ENCODE assay signal across 1 cellular context in genomic region chr5:141524604-141525597, GRCh38.
TF ChIP-seq lines count a peak whose summit lies in the region.

No MANE protein-coding gene starts in this region.

TF ChIP-seq in HepG2, 621 proteins besides CTCF, POLR2A, EP300 and RAD21 (continued from another document and continues in another):
- peak; percentile 30; the same call in 1 of the 2 replicates for TF ChIP-seq ZNF414 (CRISPR knock-in tag; IDR thresholded peaks at IDR 0.05)
- no peak for TF ChIP-seq DBP (CRISPR knock-in tag; IDR thresholded peaks at IDR 0.05; ENCODE audit: not compliant biosample characterization)
- TF ChIP-seq RNF219 (CRISPR knock-in tag; IDR thresholded peaks at IDR 0.05), result no peak
- TF ChIP-seq ZNF878 (CRISPR knock-in tag; IDR thresholded peaks at IDR 0.05), result no peak
- TF ChIP-seq ZBTB39 (CRISPR knock-in tag; IDR thresholded peaks at IDR 0.05), result no peak
- peak; percentile 41 for TF ChIP-seq SOX5 (CRISPR knock-in tag; IDR thresholded peaks at IDR 0.05; ENCODE audit: borderline replicate concordance)
- no peak for TF ChIP-seq ZNF335 (CRISPR knock-in tag; IDR thresholded peaks at IDR 0.05)
- TF ChIP-seq ZNF350 (CRISPR knock-in tag; IDR thresholded peaks at IDR 0.05; ENCODE audit: borderline replicate concordance, low read depth), result peak; percentile 77
- no peak for TF ChIP-seq MAFK (conservative IDR thresholded peaks at IDR 0.05 in 1 of 2, IDR thresholded peaks at IDR 0.05 in 1 of 2; ENCODE audit: low read length in 2 of 2)
- TF ChIP-seq ZBTB21 (CRISPR knock-in tag; IDR thresholded peaks at IDR 0.05), result no peak
- no peak for TF ChIP-seq ISX (CRISPR knock-in tag; conservative IDR thresholded peaks at IDR 0.05)
- peak; percentile 67; the same call in 1 of the 2 replicates for TF ChIP-seq HBP1 (CRISPR knock-in tag; IDR thresholded peaks at IDR 0.05; ENCODE audit: low read depth)
- TF ChIP-seq ZNF577 (CRISPR knock-in tag; IDR thresholded peaks at IDR 0.05; ENCODE audit: borderline replicate concordance, low read depth), result no peak
- no peak for TF ChIP-seq KLF13 (CRISPR knock-in tag; IDR thresholded peaks at IDR 0.05)
- TF ChIP-seq ZBTB26 (CRISPR knock-in tag; IDR thresholded peaks at IDR 0.05; ENCODE audit: borderline replicate concordance), result peak; percentile 68; the same call in 1 of the 2 replicates
- TF ChIP-seq IRF1 (CRISPR knock-in tag; IDR thresholded peaks at IDR 0.05; ENCODE audit: low read depth), result no peak
- no peak for TF ChIP-seq ZNF580 (CRISPR knock-in tag; IDR thresholded peaks at IDR 0.05; ENCODE audit: borderline replicate concordance, low read depth)
- peak; percentile 70 for TF ChIP-seq STAG1 (CRISPR knock-in tag; IDR thresholded peaks at IDR 0.05)
- TF ChIP-seq ZNF850 (CRISPR knock-in tag; conservative IDR thresholded peaks at IDR 0.05), result no peak
- TF ChIP-seq ZNF296 (CRISPR knock-in tag; conservative IDR thresholded peaks at IDR 0.05), result no peak
- no peak for TF ChIP-seq RNF2 (conservative IDR thresholded peaks at IDR 0.05; ENCODE audit: low read depth)
- no peak for TF ChIP-seq SOX13 (IDR thresholded peaks at IDR 0.05)
- peak in 1 of 2 experiments; percentile 56; a peak in 2 of 4 replicates for TF ChIP-seq SOX13 (CRISPR knock-in tag; conservative IDR thresholded peaks at IDR 0.05 in 1 of 2, IDR thresholded peaks at IDR 0.05 in 1 of 2)
- peak; percentile 40 for TF ChIP-seq ASH2L (IDR thresholded peaks at IDR 0.05; ENCODE audit: insufficient read length, low read depth, low read length)
- no peak for TF ChIP-seq NR2F2 (IDR thresholded peaks at IDR 0.05; ENCODE audit: borderline replicate concordance, low read depth)
- TF ChIP-seq JUNB (CRISPR knock-in tag; IDR thresholded peaks at IDR 0.05; ENCODE audit: borderline replicate concordance), result no peak
- 0 out of 2 replicates have a peak, but pooled peaks have one; percentile 32 for TF ChIP-seq IKZF5 (CRISPR knock-in tag; IDR thresholded peaks at IDR 0.05)
- TF ChIP-seq ZNF275 (CRISPR knock-in tag; IDR thresholded peaks at IDR 0.05; ENCODE audit: borderline replicate concordance), result no peak
- TF ChIP-seq YEATS4 (CRISPR knock-in tag; IDR thresholded peaks at IDR 0.05; ENCODE audit: borderline replicate concordance), result peak; percentile 51; the same call in 1 of the 2 replicates
- TF ChIP-seq ZNF558 (CRISPR knock-in tag; IDR thresholded peaks at IDR 0.05; ENCODE audit: borderline replicate concordance), result no peak
- TF ChIP-seq ZNF329 (CRISPR knock-in tag; IDR thresholded peaks at IDR 0.05; ENCODE audit: low read depth), result no peak
- 0 out of 2 replicates have a peak, but pooled peaks have one; percentile 38 for TF ChIP-seq ZFP1 (CRISPR knock-in tag; IDR thresholded peaks at IDR 0.05)
- TF ChIP-seq THAP9 (CRISPR knock-in tag; IDR thresholded peaks at IDR 0.05; ENCODE audit: borderline replicate concordance), result no peak
- no peak for TF ChIP-seq ZNF816 (CRISPR knock-in tag; IDR thresholded peaks at IDR 0.05; ENCODE audit: borderline replicate concordance)
- TF ChIP-seq MEF2D (CRISPR knock-in tag; IDR thresholded peaks at IDR 0.05), result no peak
- TF ChIP-seq ZNF788 (CRISPR knock-in tag; IDR thresholded peaks at IDR 0.05; ENCODE audit: borderline replicate concordance), result peak; percentile 61; the same call in 1 of the 2 replicates
- no peak for TF ChIP-seq ZNF225 (CRISPR knock-in tag; IDR thresholded peaks at IDR 0.05)
- TF ChIP-seq GTF3A (CRISPR knock-in tag; conservative IDR thresholded peaks at IDR 0.05), result no peak
- TF ChIP-seq NAIF1 (CRISPR knock-in tag; IDR thresholded peaks at IDR 0.05; ENCODE audit: borderline replicate concordance), result no peak
- no peak for TF ChIP-seq U2AF2 (IDR thresholded peaks at IDR 0.05; ENCODE audit: low read depth, low read length)
- peak; percentile 70; the same call in 1 of the 2 replicates for TF ChIP-seq ZSCAN21 (CRISPR knock-in tag; IDR thresholded peaks at IDR 0.05; ENCODE audit: borderline replicate concordance)
- TF ChIP-seq XBP1 (CRISPR knock-in tag; IDR thresholded peaks at IDR 0.05), result no peak
- TF ChIP-seq ARID5B (CRISPR knock-in tag; IDR thresholded peaks at IDR 0.05), result peak; percentile 57; the same call in 1 of the 2 replicates
